In genomic region chr12:13205809-13206559, GRCh38 we compare ENCODE assay signal across 8 cellular contexts. TPM values are rescaled to one million over a fixed set of nuclear protein-coding genes. Genes with fewer than 3 reads are reported as not detected.
A peak's percentile ranks its signal among the peaks of the same experiment; 100 is the strongest.
DNase-seq lines count a peak whose midpoint lies in the region; ATAC-seq and TF ChIP-seq lines count a peak whose summit lies in the region.

No MANE protein-coding gene starts in this region.

- H3K27me3 Mint-ChIP-seq in endothelial cell (ENCODE audit: unreplicated experiment) = peaks cover 25% of the 10 kb centered on the region

- peak overlapping the region; percentile 77 for H3K4me3 Mint-ChIP-seq in endothelial cell (ENCODE audit: unreplicated experiment)

- no peak overlapping the region for H3K4me3 ChIP-seq in SJSA1

- TF ChIP-seq CTCF in endothelial cell (IDR thresholded peaks at IDR 0.05; ENCODE audit: unreplicated experiment) = no peak

- no peaks in the 10 kb centered on the region for H3K27me3 ChIP-seq in SJSA1 (replicated peaks)

- peak overlapping the region; percentile 97 for H3K27ac ChIP-seq in SJSA1

- no peak for ATAC-seq in GM21526 (IDR thresholded peaks at IDR 0.05; ENCODE audit: low FRiP score, unreplicated experiment)
- no peak for ATAC-seq in HG02763 (IDR thresholded peaks at IDR 0.05; ENCODE audit: unreplicated experiment)

- H3K9me3 Mint-ChIP-seq in endothelial cell (ENCODE audit: unreplicated experiment) = no peaks in the 10 kb centered on the region

- peaks cover 47% of the 10 kb centered on the region for H3K36me3 ChIP-seq in SJSA1

- H3K9me3 ChIP-seq in SJSA1 (replicated peaks) = no peaks in the 10 kb centered on the region

- peaks cover 9% of the 10 kb centered on the region for H3K36me3 Mint-ChIP-seq in endothelial cell (ENCODE audit: low read depth, unreplicated experiment)

- DNase-seq in GM03348 (ENCODE audit: low spot score) (peak; percentile 89), SJSA1 (ENCODE audit: low read depth in 1 of 2, low spot score in 2 of 2) (peak; percentile 96 to 99), endothelial cell (ENCODE audit: low spot score) (peak; percentile 44), pulmonary artery endothelial cell (ENCODE audit: low read depth, low spot score) (peak; percentile 89), NCI-H748 (lab: John Stamatoyannopoulos, UW; ENCODE audit: unreplicated experiment) (no peak), NCI-H1930 (lab: John Stamatoyannopoulos, UW) (no peak)

- H3K27ac Mint-ChIP-seq in endothelial cell (ENCODE audit: unreplicated experiment) = peak overlapping the region; percentile 100

- H3K4me1 Mint-ChIP-seq in endothelial cell (ENCODE audit: unreplicated experiment) = peaks cover 95% of the 10 kb centered on the region

- H3K4me1 ChIP-seq in SJSA1 (replicated peaks) = peaks cover 88% of the 10 kb centered on the region

RNA-seq across cellular contexts. Expression of gene EMP1, which starts 9.5 kb away (rescaled TPM):
- 45.2 and 159 TPM in 2 replicates for total RNA-seq in SJSA1 (2014; rRNA removed; shearing (Covaris generic))
- 273 TPM for total RNA-seq in endothelial cell (ENCODE audit: unreplicated experiment)
- 144 and 167 TPM in 2 replicates for total RNA-seq in pulmonary artery endothelial cell

Comparison
In these comparisons a context has a peak if more than half of its experiments do, and no peak if none do; other contexts are left out.
1. DNase-seq: peak in GM03348 (single experiment), SJSA1 (2 of 2), endothelial cell (single experiment) and pulmonary artery endothelial cell (single experiment); none in NCI-H748 (single experiment) and NCI-H1930 (0 of 2).